ENCODE assay signal across 22 cellular contexts in the genomic region with DNA sequence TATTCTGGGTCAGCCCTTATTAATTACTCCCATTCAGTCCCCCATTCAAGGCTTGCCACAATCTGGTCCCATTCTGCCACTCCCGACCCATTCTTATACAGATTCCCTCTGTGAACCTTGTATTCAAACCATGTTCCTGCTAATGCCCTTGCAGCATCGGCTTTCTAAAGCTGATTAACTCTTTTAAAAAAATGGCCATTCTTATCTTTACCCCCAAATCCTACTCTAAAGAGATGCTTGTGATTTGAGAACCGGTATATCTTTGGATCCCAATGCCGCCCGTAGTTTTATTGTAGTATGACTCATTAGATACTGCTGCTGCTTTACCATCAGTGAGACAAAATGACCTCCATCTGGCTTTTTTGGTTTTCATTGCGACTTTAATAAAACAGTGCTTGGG.
DNase-seq lines count a peak whose midpoint lies in the region; ATAC-seq and TF ChIP-seq lines count a peak whose summit lies in the region.
"Had no signal": no experiment of that assay in that cellular context is flagged by ENCODE, and none has a peak within 500 bp of the region (broad histone marks: within the 10 kb centered on the region; RNA-seq: fewer than 3 reads in every experiment).

No MANE protein-coding gene starts in this region.

- no peak overlapping the region for H3K4me3 ChIP-seq in GM23338
- H3K4me3 ChIP-seq: esophagus squamous epithelium, GM23248, left lung, SJCRH30, suprapubic skin had no signal

- H3K36me3 Mint-ChIP-seq in activated CD4-positive, alpha-beta T cell treated with anti-CD3 and anti-CD28 coated beads for 36 hours (ENCODE audit: low read depth) = peaks cover 77% of the 10 kb centered on the region
- peaks cover 49% of the 10 kb centered on the region for H3K36me3 Mint-ChIP-seq in GM23338 (ENCODE audit: low read depth)
- H3K36me3 Mint-ChIP-seq in activated CD8-positive, alpha-beta T cell treated with anti-CD3 and anti-CD28 coated beads, Interleukin-2, amount 10 ng/mL, durations not matched to agents 7 days and 5 days (ENCODE audit: low read depth) = peaks cover 71% of the 10 kb centered on the region
- peaks cover 22 to 23% of the 10 kb centered on the region in 2 donors for H3K36me3 Mint-ChIP-seq in naive B cell

- POLR2A ChIA-PET in activated CD4-positive, alpha-beta T cell treated with anti-CD3 and anti-CD28 coated beads for 36 hours (lab: Charles Lee) = no interaction called here
- POLR2A ChIA-PET in activated CD8-positive, alpha-beta T cell treated with anti-CD3 and anti-CD28 coated beads, Interleukin-2, amount 10 ng/mL, durations not matched to agents 7 days and 5 days (lab: Charles Lee) = no interaction called here

- H3K4me1 Mint-ChIP-seq in activated CD4-positive, alpha-beta T cell treated with anti-CD3 and anti-CD28 coated beads for 36 hours = peaks cover 74% of the 10 kb centered on the region
- peaks cover 55% of the 10 kb centered on the region for H3K4me1 Mint-ChIP-seq in GM23338
- peaks cover 31% of the 10 kb centered on the region for H3K4me1 Mint-ChIP-seq in activated CD8-positive, alpha-beta T cell treated with anti-CD3 and anti-CD28 coated beads, Interleukin-2, amount 10 ng/mL, durations not matched to agents 7 days and 5 days (ENCODE audit: low read depth)
- H3K4me1 Mint-ChIP-seq in naive B cell = peaks cover 53 to 74% (median 54%) of the 10 kb centered on the region in 3 donors

- CTCF ChIA-PET in activated CD4-positive, alpha-beta T cell treated with anti-CD3 and anti-CD28 coated beads for 36 hours (lab: Charles Lee) = no interaction called here
- CTCF ChIA-PET in activated CD8-positive, alpha-beta T cell treated with anti-CD3 and anti-CD28 coated beads, Interleukin-2, amount 10 ng/mL, durations not matched to agents 7 days and 5 days (lab: Charles Lee) = interaction anchor here (0.7 to 1.1 kb wide), 2 partner anchors 16 to 223 kb away, joined by 3 read pairs; no protein-coding TSS in a partner anchor

- H3K27ac Mint-ChIP-seq in activated CD4-positive, alpha-beta T cell treated with anti-CD3 and anti-CD28 coated beads for 36 hours = peak overlapping the region; percentile 4
- H3K27ac Mint-ChIP-seq in GM23338 (no peak overlapping the region), naive B cell (peak overlapping the region in 5 of 6 donors; percentile 5 to 64 (median 33))
- peak overlapping the region; percentile 9 for H3K27ac Mint-ChIP-seq in activated CD8-positive, alpha-beta T cell treated with anti-CD3 and anti-CD28 coated beads, Interleukin-2, amount 10 ng/mL, durations not matched to agents 7 days and 5 days

- H3K4me2 ChIP-seq in GM23338 = no peak overlapping the region; the same call in 1 of the 2 replicates

- H3K27me3 Mint-ChIP-seq in activated CD4-positive, alpha-beta T cell treated with anti-CD3 and anti-CD28 coated beads for 36 hours = no peaks in the 10 kb centered on the region
- H3K27me3 Mint-ChIP-seq in GM23338 (ENCODE audit: insufficient read depth, low read depth, poor library complexity) = peaks cover 2% of the 10 kb centered on the region
- H3K27me3 Mint-ChIP-seq in activated CD8-positive, alpha-beta T cell treated with anti-CD3 and anti-CD28 coated beads, Interleukin-2, amount 10 ng/mL, durations not matched to agents 7 days and 5 days (ENCODE audit: low read depth) = no peaks in the 10 kb centered on the region
- no peaks in the 10 kb centered on the region for H3K27me3 Mint-ChIP-seq in naive B cell
- H3K27me3 Mint-ChIP-seq: CD4-positive, alpha-beta memory T cell had no signal

- no peak overlapping the region for H3K27ac ChIP-seq in GM23338 (ENCODE audit: low read depth)
- H3K27ac ChIP-seq: esophagus squamous epithelium, GM23248, left lung, SJCRH30, suprapubic skin had no signal

- no peak for DNase-seq in activated CD4-positive, alpha-beta T cell treated with anti-CD3 and anti-CD28 coated beads for 36 hours
- DNase-seq in activated CD4-positive, alpha-beta T cell treated with anti-CD3 and anti-CD28 coated beads for 4 hours = no peak
- DNase-seq in GM23338 (ENCODE audit: low spot score) = no peak
- DNase-seq in activated CD8-positive, alpha-beta T cell treated with anti-CD3 and anti-CD28 coated beads, Interleukin-2, amount 10 ng/mL, durations not matched to agents 7 days and 5 days = no peak
- DNase-seq in naive B cell = no peak
- no peak for DNase-seq in stimulated activated CD4-positive, alpha-beta T cell treated with anti-CD3 and anti-CD28 coated beads, Interleukin-2, amount 100 ng/mL, for 24 hours
- DNase-seq: amygdala; CD4-positive, alpha-beta memory T cell; DND-41; effector CD4-positive, alpha-beta T cell; esophagus squamous epithelium; GM23248; left lung; NCI-H1436; NCI-H2171 treated with DMSO at 0.1 percent for 48 hours; PC-3; SJCRH30; T-helper 2 cell had no signal

- H2AFZ ChIP-seq in GM23338 = no peak overlapping the region
- H2AFZ ChIP-seq: GM23248 had no signal

- no peaks in the 10 kb centered on the region for H3K9me2 ChIP-seq in GM23338 (ENCODE audit: insufficient read depth)

- peaks cover 98% of the 10 kb centered on the region for H3K79me2 ChIP-seq in GM23338 (replicated peaks; ENCODE audit: insufficient read depth)

- H3F3A ChIP-seq in GM23338 (replicated peaks; ENCODE audit: low read depth) = no peaks in the 10 kb centered on the region

- TF ChIP-seq CTCF in GM23338 (conservative IDR thresholded peaks at IDR 0.05; ENCODE audit: low read depth in 2 of 2) = no peak

- no peak overlapping the region for H3K4me3 Mint-ChIP-seq in activated CD4-positive, alpha-beta T cell treated with anti-CD3 and anti-CD28 coated beads for 36 hours
- H3K4me3 Mint-ChIP-seq in GM23338 = no peak overlapping the region
- no peak overlapping the region for H3K4me3 Mint-ChIP-seq in activated CD8-positive, alpha-beta T cell treated with anti-CD3 and anti-CD28 coated beads, Interleukin-2, amount 10 ng/mL, durations not matched to agents 7 days and 5 days
- H3K4me3 Mint-ChIP-seq in naive B cell = no peak overlapping the region

- H4K20me1 ChIP-seq in GM23338 (replicated peaks; ENCODE audit: insufficient read depth) = peaks cover 47% of the 10 kb centered on the region

- no peaks in the 10 kb centered on the region for H3K9me3 Mint-ChIP-seq in activated CD4-positive, alpha-beta T cell treated with anti-CD3 and anti-CD28 coated beads for 36 hours (ENCODE audit: low read depth)
- no peaks in the 10 kb centered on the region for H3K9me3 Mint-ChIP-seq in GM23338
- no peaks in the 10 kb centered on the region for H3K9me3 Mint-ChIP-seq in activated CD8-positive, alpha-beta T cell treated with anti-CD3 and anti-CD28 coated beads, Interleukin-2, amount 10 ng/mL, durations not matched to agents 7 days and 5 days (ENCODE audit: insufficient read depth)
- no peaks in the 10 kb centered on the region for H3K9me3 Mint-ChIP-seq in naive B cell
- H3K9me3 Mint-ChIP-seq: CD4-positive, alpha-beta memory T cell had no signal

- H3K27me3 ChIP-seq in GM23338 (ENCODE audit: insufficient read depth) = no peaks in the 10 kb centered on the region
- H3K27me3 ChIP-seq: esophagus squamous epithelium, left lung, neutrophil, SJCRH30, suprapubic skin had no signal

- intact Hi-C loops in activated CD4-positive, alpha-beta T cell treated with anti-CD3 and anti-CD28 coated beads for 36 hours (cut with DNase I, micrococcal nuclease) = no loop called here

- no peak for ATAC-seq in activated CD4-positive, alpha-beta T cell treated with anti-CD3 and anti-CD28 coated beads for 36 hours
- ATAC-seq in GM23338 (peak; percentile 46), naive B cell (ENCODE audit: low read depth in 2 of 2) (no peak), HG03520 (IDR thresholded peaks at IDR 0.05; ENCODE audit: unreplicated experiment) (no peak), GM21737 (IDR thresholded peaks at IDR 0.05; ENCODE audit: unreplicated experiment) (no peak)
- no peak for ATAC-seq in activated CD8-positive, alpha-beta T cell treated with anti-CD3 and anti-CD28 coated beads, Interleukin-2, amount 10 ng/mL, durations not matched to agents 7 days and 5 days
- ATAC-seq: left lung, PC-3 had no signal

- peaks cover 9% of the 10 kb centered on the region for H3K4me1 ChIP-seq in GM23338 (ENCODE audit: insufficient read depth)
- H3K4me1 ChIP-seq: esophagus squamous epithelium, SJCRH30, suprapubic skin had no signal

- H3K36me3 ChIP-seq in GM23338 (ENCODE audit: insufficient read depth) = peaks cover 12% of the 10 kb centered on the region

TF ChIP-seq in GM23338, 12 proteins besides CTCF, POLR2A, EP300 and RAD21 (continues in another document):
- TF ChIP-seq, protein P1, sequence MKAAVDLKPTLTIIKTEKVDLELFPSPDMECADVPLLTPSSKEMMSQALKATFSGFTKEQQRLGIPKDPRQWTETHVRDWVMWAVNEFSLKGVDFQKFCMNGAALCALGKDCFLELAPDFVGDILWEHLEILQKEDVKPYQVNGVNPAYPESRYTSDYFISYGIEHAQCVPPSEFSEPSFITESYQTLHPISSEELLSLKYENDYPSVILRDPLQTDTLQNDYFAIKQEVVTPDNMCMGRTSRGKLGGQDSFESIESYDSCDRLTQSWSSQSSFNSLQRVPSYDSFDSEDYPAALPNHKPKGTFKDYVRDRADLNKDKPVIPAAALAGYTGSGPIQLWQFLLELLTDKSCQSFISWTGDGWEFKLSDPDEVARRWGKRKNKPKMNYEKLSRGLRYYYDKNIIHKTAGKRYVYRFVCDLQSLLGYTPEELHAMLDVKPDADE (IDR thresholded peaks at IDR 0.05) = no peak
- TF ChIP-seq EZH2phosphoT487 (IDR thresholded peaks at IDR 0.05; ENCODE audit: unreplicated experiment) (no peak), EZH2 (IDR thresholded peaks at IDR 0.05; ENCODE audit: low read depth, unreplicated experiment) (no peak), NANOG (IDR thresholded peaks at IDR 0.05; ENCODE audit: borderline replicate concordance) (no peak), CREB1 (CRISPR knock-in tag; IDR thresholded peaks at IDR 0.05; ENCODE audit: low read depth) (no peak), ZNF114 (CRISPR knock-in tag; IDR thresholded peaks at IDR 0.05) (no peak), JUNB (IDR thresholded peaks at IDR 0.05; ENCODE audit: unreplicated experiment) (no peak), ZNF331 (CRISPR knock-in tag; IDR thresholded peaks at IDR 0.05; ENCODE audit: low read depth) (no peak), STAT1 (IDR thresholded peaks at IDR 0.05; ENCODE audit: unreplicated experiment) (no peak), POLR2AphosphoS5 (IDR thresholded peaks at IDR 0.05; ENCODE audit: low read depth) (no peak)
